1 cellular context compared by ENCODE assay signal in genomic region chr2:11611251-11611650, GRCh38.
TF ChIP-seq lines count a peak whose summit lies in the region.

No MANE protein-coding gene starts in this region.

TF ChIP-seq in HepG2, 621 proteins besides CTCF, POLR2A, EP300 and RAD21:
- no peak for TF ChIP-seq HOXA9 (CRISPR knock-in tag; IDR thresholded peaks at IDR 0.05; ENCODE audit: borderline replicate concordance)
- 0 out of 2 replicates have a peak, but pooled peaks have one; percentile 18 for TF ChIP-seq POLR2AphosphoS5 (IDR thresholded peaks at IDR 0.05; ENCODE audit: low read depth, low read length)
